ENCODE assay signal across 31 cellular contexts in genomic region chr20:61700595-61701140, GRCh38.
"Had no signal": no experiment of that assay in that cellular context is flagged by ENCODE, and none has a peak within 500 bp of the region (broad histone marks: within the 10 kb centered on the region; RNA-seq: fewer than 3 reads in every experiment).

No MANE protein-coding gene starts in this region.

- H3K36me3 ChIP-seq: ascending aorta, breast epithelium, cardiac muscle cell, esophagus muscularis mucosa, gastrocnemius medialis had no signal

- ATAC-seq: activated CD4-positive, alpha-beta T cell treated with anti-CD3 and anti-CD28 coated beads for 36 hours; activated naive CD4-positive, alpha-beta T cell treated with anti-CD3 and anti-CD28 coated beads, Interleukin-2, amount 50 U/mL, for 72 hours; activated T-cell treated with anti-CD3 and anti-CD28 coated beads, Interleukin-2, amount 50 U/mL, for 72 hours; effector memory CD8-positive, alpha-beta T cell; foreskin keratinocyte; gastrocnemius medialis had no signal

- FAIRE-seq: colon had no signal

- H3K9me3 ChIP-seq: ascending aorta, breast epithelium, esophagus muscularis mucosa, gastrocnemius medialis had no signal

- H3K9me3 Mint-ChIP-seq: activated CD4-positive, alpha-beta memory T cell treated with anti-CD3 and anti-CD28 coated beads, Interleukin-2, amount 10 ng/mL, durations not matched to agents 7 days and 5 days; activated CD4-positive, alpha-beta T cell treated with anti-CD3 and anti-CD28 coated beads, Interleukin-2, amount 10 ng/mL, durations not matched to agents 24 days and 14 days; activated naive CD4-positive, alpha-beta T cell treated with anti-CD3 and anti-CD28 coated beads, Interleukin-2, amount 10 ng/mL, durations not matched to agents 7 days and 5 days; activated naive CD4-positive, alpha-beta T cell treated with anti-CD3 and anti-CD28 coated beads, Interleukin-2, amount 50 U/mL, for 72 hours; activated naive CD8-positive, alpha-beta T cell treated with anti-CD3 and anti-CD28 coated beads, Interleukin-2, amount 10 ng/mL, durations not matched to agents 7 days and 5 days; activated T-cell treated with anti-CD3 and anti-CD28 coated beads, Interleukin-2, amount 50 U/mL, for 24 hours; activated T-cell treated with anti-CD3 and anti-CD28 coated beads, Interleukin-2, amount 50 U/mL, for 72 hours; central memory CD8-positive, alpha-beta T cell; effector memory CD8-positive, alpha-beta T cell had no signal

- H3K4me1 ChIP-seq: ascending aorta, breast epithelium, esophagus muscularis mucosa, foreskin keratinocyte, gastrocnemius medialis had no signal

- H3K4me3 ChIP-seq: ascending aorta, breast epithelium, cardiac muscle cell, esophagus muscularis mucosa, gastrocnemius medialis had no signal

- H3K27ac Mint-ChIP-seq: activated CD4-positive, alpha-beta memory T cell treated with anti-CD3 and anti-CD28 coated beads, Interleukin-2, amount 10 ng/mL, durations not matched to agents 7 days and 5 days; activated CD4-positive, alpha-beta T cell treated with anti-CD3 and anti-CD28 coated beads for 36 hours; activated CD4-positive, alpha-beta T cell treated with anti-CD3 and anti-CD28 coated beads, Interleukin-2, amount 10 ng/mL, durations not matched to agents 24 days and 14 days; activated naive CD4-positive, alpha-beta T cell treated with anti-CD3 and anti-CD28 coated beads, Interleukin-2, amount 10 ng/mL, durations not matched to agents 7 days and 5 days; activated naive CD4-positive, alpha-beta T cell treated with anti-CD3 and anti-CD28 coated beads, Interleukin-2, amount 50 U/mL, for 72 hours; activated naive CD8-positive, alpha-beta T cell treated with anti-CD3 and anti-CD28 coated beads, Interleukin-2, amount 10 ng/mL, durations not matched to agents 7 days and 5 days; activated T-cell treated with anti-CD3 and anti-CD28 coated beads, Interleukin-2, amount 50 U/mL, for 24 hours; activated T-cell treated with anti-CD3 and anti-CD28 coated beads, Interleukin-2, amount 50 U/mL, for 72 hours; effector memory CD8-positive, alpha-beta T cell had no signal

- H3K36me3 Mint-ChIP-seq: activated naive CD4-positive, alpha-beta T cell treated with anti-CD3 and anti-CD28 coated beads, Interleukin-2, amount 10 ng/mL, durations not matched to agents 7 days and 5 days; activated naive CD4-positive, alpha-beta T cell treated with anti-CD3 and anti-CD28 coated beads, Interleukin-2, amount 50 U/mL, for 72 hours; activated naive CD8-positive, alpha-beta T cell treated with anti-CD3 and anti-CD28 coated beads, Interleukin-2, amount 10 ng/mL, durations not matched to agents 7 days and 5 days had no signal

- H3K27ac ChIP-seq: ascending aorta, breast epithelium, cardiac muscle cell, esophagus muscularis mucosa, foreskin keratinocyte, gastrocnemius medialis had no signal

- H3K27me3 ChIP-seq: ascending aorta, cardiac muscle cell, foreskin keratinocyte had no signal

- DNase-seq: activated CD4-positive, alpha-beta memory T cell treated with anti-CD3 and anti-CD28 coated beads, Interleukin-2, amount 10 ng/mL, durations not matched to agents 7 days and 5 days; activated CD4-positive, alpha-beta T cell treated with anti-CD3 and anti-CD28 coated beads for 36 hours; activated CD4-positive, alpha-beta T cell treated with anti-CD3 and anti-CD28 coated beads, Interleukin-2, amount 10 ng/mL, durations not matched to agents 24 days and 14 days; activated CD4-positive, alpha-beta T cell treated with anti-CD3 and anti-CD28 coated beads, Interleukin-2, amount 50 U/mL, for 4 hours; activated CD4-positive, CD25-positive, alpha-beta regulatory T cell; activated CD4-positive, CD25-positive, alpha-beta regulatory T cell treated with anti-CD3 and anti-CD28 coated beads, Interleukin-2, amount 50 U/mL, for 72 hours; activated CD8-positive, alpha-beta memory T cell treated with anti-CD3 and anti-CD28 coated beads, Interleukin-2, amount 50 U/mL, for 48 hours; activated gamma-delta T cell; activated naive CD4-positive, alpha-beta T cell; activated naive CD4-positive, alpha-beta T cell treated with anti-CD3 and anti-CD28 coated beads, Interleukin-2, amount 10 ng/mL, durations not matched to agents 7 days and 5 days; activated naive CD8-positive, alpha-beta T cell treated with anti-CD3 and anti-CD28 coated beads, Interleukin-2, amount 10 ng/mL, durations not matched to agents 7 days and 5 days; activated T-cell treated with anti-CD3 and anti-CD28 coated beads for 4 hours; activated T-cell treated with anti-CD3 and anti-CD28 coated beads, Interleukin-2, amount 50 U/mL, for 24 hours; activated T-cell treated with anti-CD3 and anti-CD28 coated beads, Interleukin-2, amount 50 U/mL, for 72 hours; cortex of kidney; dermis blood vessel endothelial cell; effector CD4-positive, alpha-beta T cell; effector memory CD8-positive, alpha-beta T cell; erythroblast; foreskin keratinocyte; gastrocnemius medialis; glutamatergic neuron; T-helper 2 cell had no signal

- H3K4me3 Mint-ChIP-seq: activated CD4-positive, alpha-beta memory T cell treated with anti-CD3 and anti-CD28 coated beads, Interleukin-2, amount 10 ng/mL, durations not matched to agents 7 days and 5 days; activated CD4-positive, alpha-beta T cell treated with anti-CD3 and anti-CD28 coated beads for 36 hours; activated CD4-positive, alpha-beta T cell treated with anti-CD3 and anti-CD28 coated beads, Interleukin-2, amount 10 ng/mL, durations not matched to agents 24 days and 14 days; activated naive CD4-positive, alpha-beta T cell treated with anti-CD3 and anti-CD28 coated beads, Interleukin-2, amount 10 ng/mL, durations not matched to agents 7 days and 5 days; activated naive CD8-positive, alpha-beta T cell treated with anti-CD3 and anti-CD28 coated beads, Interleukin-2, amount 10 ng/mL, durations not matched to agents 7 days and 5 days; activated T-cell treated with anti-CD3 and anti-CD28 coated beads, Interleukin-2, amount 50 U/mL, for 24 hours; activated T-cell treated with anti-CD3 and anti-CD28 coated beads, Interleukin-2, amount 50 U/mL, for 72 hours; brain; central memory CD8-positive, alpha-beta T cell; effector memory CD8-positive, alpha-beta T cell had no signal

- H3K27me3 Mint-ChIP-seq: activated CD4-positive, alpha-beta memory T cell treated with anti-CD3 and anti-CD28 coated beads, Interleukin-2, amount 10 ng/mL, durations not matched to agents 7 days and 5 days; activated CD4-positive, alpha-beta T cell treated with anti-CD3 and anti-CD28 coated beads, Interleukin-2, amount 10 ng/mL, durations not matched to agents 24 days and 14 days; activated naive CD4-positive, alpha-beta T cell treated with anti-CD3 and anti-CD28 coated beads, Interleukin-2, amount 10 ng/mL, durations not matched to agents 7 days and 5 days; activated naive CD8-positive, alpha-beta T cell treated with anti-CD3 and anti-CD28 coated beads, Interleukin-2, amount 10 ng/mL, durations not matched to agents 7 days and 5 days; activated T-cell treated with anti-CD3 and anti-CD28 coated beads, Interleukin-2, amount 50 U/mL, for 24 hours; brain had no signal

- H3K4me1 Mint-ChIP-seq: activated CD4-positive, alpha-beta memory T cell treated with anti-CD3 and anti-CD28 coated beads, Interleukin-2, amount 10 ng/mL, durations not matched to agents 7 days and 5 days; activated CD4-positive, alpha-beta T cell treated with anti-CD3 and anti-CD28 coated beads for 36 hours; activated CD4-positive, alpha-beta T cell treated with anti-CD3 and anti-CD28 coated beads, Interleukin-2, amount 10 ng/mL, durations not matched to agents 24 days and 14 days; activated naive CD4-positive, alpha-beta T cell treated with anti-CD3 and anti-CD28 coated beads, Interleukin-2, amount 10 ng/mL, durations not matched to agents 7 days and 5 days; activated naive CD8-positive, alpha-beta T cell treated with anti-CD3 and anti-CD28 coated beads, Interleukin-2, amount 10 ng/mL, durations not matched to agents 7 days and 5 days; central memory CD8-positive, alpha-beta T cell had no signal
